38 cellular contexts compared by ENCODE assay signal in the genomic region with DNA sequence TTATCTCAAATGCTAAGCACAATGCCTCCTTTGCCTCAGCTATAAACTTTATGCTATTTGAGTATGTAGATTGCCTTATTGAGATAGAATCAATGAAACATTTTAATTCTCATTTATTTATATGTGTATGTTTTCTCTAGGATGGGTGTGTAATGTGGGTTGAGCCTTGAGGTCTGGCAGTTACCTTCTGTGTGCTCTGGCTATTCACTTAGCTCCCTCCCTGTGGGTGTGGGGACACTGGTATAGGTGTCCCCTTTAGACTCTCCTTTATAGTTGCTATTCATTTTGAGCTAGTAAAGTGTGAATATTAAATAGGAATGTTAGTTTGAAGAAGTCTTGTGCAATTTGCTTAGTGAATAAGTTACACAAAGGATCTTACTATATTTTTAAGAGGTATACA. TPM values are rescaled to one million over a fixed set of nuclear protein-coding genes. Genes with fewer than 3 reads are reported as not detected.
"Had no signal": no experiment of that assay in that cellular context is flagged by ENCODE, and none has a peak within 500 bp of the region (broad histone marks: within the 10 kb centered on the region; RNA-seq: fewer than 3 reads in every experiment).

No MANE protein-coding gene starts in this region.

- H3K4me1 Mint-ChIP-seq: activated B cell treated with CpG ODN at 0.5 μM for 24 hours; activated naive CD8-positive, alpha-beta T cell treated with anti-CD3 and anti-CD28 coated beads for 36 hours had no signal

- H3K27ac ChIP-seq: adrenal gland, body of pancreas, brain microvascular endothelial cell, breast epithelium, VCaP had no signal

- FAIRE-seq: astrocyte, TTC549 had no signal

- H3K27me3 ChIP-seq: body of pancreas, breast epithelium had no signal

- H3K27ac Mint-ChIP-seq: activated B cell treated with CpG ODN at 0.5 μM for 24 hours; activated CD4-positive, alpha-beta memory T cell treated with anti-CD3 and anti-CD28 coated beads for 36 hours; activated CD8-positive, alpha-beta T cell treated with anti-CD3 and anti-CD28 coated beads for 36 hours; activated naive CD4-positive, alpha-beta T cell treated with anti-CD3 and anti-CD28 coated beads for 36 hours; activated naive CD4-positive, alpha-beta T cell treated with anti-CD3 and anti-CD28 coated beads, Interleukin-2, amount 50 U/mL, for 72 hours; activated naive CD8-positive, alpha-beta T cell treated with anti-CD3 and anti-CD28 coated beads for 36 hours; activated T-cell treated with anti-CD3 and anti-CD28 coated beads, Interleukin-2, amount 50 U/mL, for 72 hours; activated T-helper 1 cell treated with anti-CD3 and anti-CD28 coated beads, Interleukin-12 subunit alpha, Interleukin-12 subunit beta, Interleukin-2, Interleukin-4 antibody, amounts not matched to agents 30 ng/mL and 10 ng/mL and 1 ng/mL, durations not matched to agents 14 hours and 24 hours and 36 hours; activated T-helper 17 cell treated with anti-CD3 and anti-CD28 coated beads, Interleukin-2, amount 50 U/mL, for 72 hours; T-helper 1 cell treated with Interleukin-12 subunit alpha and Interleukin-12 subunit beta and Interleukin-4 antibody, amounts not matched to agents 30 μg/mL and 1 μg/mL, for 36 hours; T-helper 2 cell treated with Interferon-gamma antibody and Interleukin-4, amounts not matched to agents 5 μg/mL and 100 μg/mL, for 36 hours had no signal

- H3K36me3 ChIP-seq: adrenal gland, brain microvascular endothelial cell, breast epithelium had no signal

- H3K4me1 ChIP-seq: body of pancreas, breast epithelium had no signal

- H3K4me3 ChIP-seq: adrenal gland, body of pancreas, breast epithelium had no signal

- H3K9me3 ChIP-seq: adrenal gland, body of pancreas, breast epithelium had no signal

- H3K36me3 Mint-ChIP-seq: activated CD4-positive, alpha-beta memory T cell treated with anti-CD3 and anti-CD28 coated beads for 36 hours had no signal

- DNase-seq: activated B cell treated with CpG ODN at 0.5 μM for 24 hours; activated CD4-positive, alpha-beta memory T cell treated with anti-CD3 and anti-CD28 coated beads for 36 hours; activated CD4-positive, alpha-beta T cell treated with anti-CD3 and anti-CD28 coated beads for 48 hours; activated CD4-positive, alpha-beta T cell treated with anti-CD3 and anti-CD28 coated beads, Interleukin-2, amount 50 U/mL, for 1 hour; activated CD4-positive, alpha-beta T cell treated with anti-CD3 and anti-CD28 coated beads, Interleukin-2, amount 50 U/mL, for 4 hours; activated CD4-positive, CD25-positive, alpha-beta regulatory T cell treated with anti-CD3 and anti-CD28 coated beads, Interleukin-2, amount 50 U/mL, for 72 hours; activated CD8-positive, alpha-beta memory T cell treated with anti-CD3 and anti-CD28 coated beads, Interleukin-2, amount 50 U/mL, for 4 hours; activated CD8-positive, alpha-beta T cell treated with anti-CD3 and anti-CD28 coated beads for 36 hours; activated effector memory CD4-positive, alpha-beta T cell treated with anti-CD3 and anti-CD28 coated beads, Interleukin-2, amount 50 U/mL, for 16 hours; activated gamma-delta T cell treated with Interleukin-2 at 50 U/mL for 16 hours; activated naive CD4-positive, alpha-beta T cell; activated naive CD4-positive, alpha-beta T cell treated with anti-CD3 and anti-CD28 coated beads for 36 hours; activated naive CD4-positive, alpha-beta T cell treated with anti-CD3 and anti-CD28 coated beads, Interleukin-2, amount 50 U/mL, for 16 hours; activated naive CD8-positive, alpha-beta T cell treated with anti-CD3 and anti-CD28 coated beads for 36 hours; activated T-cell treated with anti-CD3 and anti-CD28 coated beads for 4 hours; activated T-cell treated with anti-CD3 and anti-CD28 coated beads, Interleukin-2, amount 50 U/mL, for 1 hour; activated T-cell treated with anti-CD3 and anti-CD28 coated beads, Interleukin-2, amount 50 U/mL, for 4 hours; activated T-cell treated with anti-CD3 and anti-CD28 coated beads, Interleukin-2, amount 50 U/mL, for 72 hours; adrenal gland; amniotic stem cell; aorta; body of pancreas; brain microvascular endothelial cell; central memory CD4-positive, alpha-beta T cell; SW 1271; T-helper 1 cell; T-helper 2 cell; T-helper 9 cell had no signal

- H3K4me3 Mint-ChIP-seq: activated B cell treated with CpG ODN at 0.5 μM for 24 hours; activated CD4-positive, alpha-beta memory T cell treated with anti-CD3 and anti-CD28 coated beads for 36 hours; activated CD8-positive, alpha-beta T cell treated with anti-CD3 and anti-CD28 coated beads for 36 hours; activated naive CD4-positive, alpha-beta T cell treated with anti-CD3 and anti-CD28 coated beads for 36 hours; activated naive CD8-positive, alpha-beta T cell treated with anti-CD3 and anti-CD28 coated beads for 36 hours; activated T-cell treated with anti-CD3 and anti-CD28 coated beads, Interleukin-2, amount 50 U/mL, for 4 hours; activated T-cell treated with anti-CD3 and anti-CD28 coated beads, Interleukin-2, amount 50 U/mL, for 72 hours; activated T-helper 1 cell treated with anti-CD3 and anti-CD28 coated beads, Interleukin-12 subunit alpha, Interleukin-12 subunit beta, Interleukin-2, Interleukin-4 antibody, amounts not matched to agents 30 ng/mL and 10 ng/mL and 1 ng/mL, durations not matched to agents 14 hours and 24 hours and 36 hours; activated T-helper 17 cell treated with anti-CD3 and anti-CD28 coated beads, Interleukin-2, amount 50 U/mL, for 72 hours; T-helper 1 cell treated with Interleukin-12 subunit alpha and Interleukin-12 subunit beta and Interleukin-4 antibody, amounts not matched to agents 30 μg/mL and 1 μg/mL, for 36 hours; T-helper 2 cell treated with Interferon-gamma antibody and Interleukin-4, amounts not matched to agents 5 μg/mL and 100 μg/mL, for 36 hours had no signal

- ATAC-seq: activated CD8-positive, alpha-beta T cell treated with anti-CD3 and anti-CD28 coated beads for 36 hours; activated naive CD4-positive, alpha-beta T cell treated with anti-CD3 and anti-CD28 coated beads, Interleukin-2, amount 50 U/mL, for 72 hours; activated T-cell treated with anti-CD3 and anti-CD28 coated beads, Interleukin-2, amount 50 U/mL, for 4 hours; activated T-cell treated with anti-CD3 and anti-CD28 coated beads, Interleukin-2, amount 50 U/mL, for 72 hours; activated T-helper 17 cell treated with anti-CD3 and anti-CD28 coated beads, Interleukin-2, amount 50 U/mL, for 72 hours; body of pancreas had no signal

RNA-seq across cellular contexts. Expression of gene SLC9A4, which starts 1.8 kb away (rescaled TPM):
- total RNA-seq: activated naive CD8-positive, alpha-beta T cell treated with anti-CD3 and anti-CD28 coated beads for 36 hours; activated T-helper 1 cell treated with anti-CD3 and anti-CD28 coated beads, Interleukin-12 subunit alpha, Interleukin-12 subunit beta, Interleukin-2, Interleukin-4 antibody, amounts not matched to agents 30 ng/mL and 10 ng/mL and 1 ng/mL, durations not matched to agents 14 hours and 24 hours and 36 hours; adrenal gland; breast epithelium; cardiac septum had no signal
- polyA plus RNA-seq: adrenal gland, aorta had no signal

RNA-seq across cellular contexts. Expression of gene IL18RAP, which starts 51.8 kb away (rescaled TPM):
- total RNA-seq: astrocyte had no signal
